In genomic region chr6:41936073-41936837, GRCh38 we compare ENCODE assay signal across 1 cellular context.
TF ChIP-seq lines count a peak whose summit lies in the region.

No MANE protein-coding gene starts in this region.

TF ChIP-seq in K562, 482 proteins besides CTCF, POLR2A, EP300 and RAD21 (continued from another document and continues in another):
- TF ChIP-seq JUN (IDR thresholded peaks at IDR 0.05; ENCODE audit: borderline replicate concordance, low read depth, low read length): no peak; the same call in 1 of the 2 replicates
- peak; percentile 89; the same call in 1 of the 2 replicates for TF ChIP-seq JUN (CRISPR knock-in tag; IDR thresholded peaks at IDR 0.05; ENCODE audit: borderline replicate concordance)
- no peak for TF ChIP-seq ZNF217 (CRISPR knock-in tag; IDR thresholded peaks at IDR 0.05)
- no peak for TF ChIP-seq TGIF2 (CRISPR knock-in tag; IDR thresholded peaks at IDR 0.05)
- no peak; the same call in 1 of the 2 replicates for TF ChIP-seq TCF7 (IDR thresholded peaks at IDR 0.05; ENCODE audit: borderline replicate concordance)
- no peak; a peak in 1 of 4 replicates for TF ChIP-seq NRF1 (conservative IDR thresholded peaks at IDR 0.05 in 1 of 2, IDR thresholded peaks at IDR 0.05 in 1 of 2)
- peak; percentile 17 to 67; a peak in 3 of 4 replicates for TF ChIP-seq MNT (conservative IDR thresholded peaks at IDR 0.05)
- peak; percentile 29; the same call in 1 of the 2 replicates for TF ChIP-seq OTX1 (CRISPR knock-in tag; IDR thresholded peaks at IDR 0.05)
- peak in 1 of 2 experiments; percentile 82; a peak in 1 of 4 replicates for TF ChIP-seq MLX (CRISPR knock-in tag; conservative IDR thresholded peaks at IDR 0.05)
- TF ChIP-seq ARID2 (IDR thresholded peaks at IDR 0.05): no peak
- peak; percentile 85 for TF ChIP-seq ZNF175 (CRISPR knock-in tag; IDR thresholded peaks at IDR 0.05; ENCODE audit: low read depth)
- TF ChIP-seq ZBTB7A (IDR thresholded peaks at IDR 0.05; ENCODE audit: borderline replicate concordance, control insufficient read depth, low read depth, low read length): peak; percentile 66; the same call in 1 of the 2 replicates
- TF ChIP-seq CREB3 (tag; conservative IDR thresholded peaks at IDR 0.05; ENCODE audit: low read depth): 0 out of 2 replicates have a peak, but pooled peaks have one; percentile 62
- TF ChIP-seq THAP12 (CRISPR knock-in tag; IDR thresholded peaks at IDR 0.05): no peak
- TF ChIP-seq CEBPB (tag; IDR thresholded peaks at IDR 0.05): peak; percentile 99
- no peak for TF ChIP-seq ARHGAP35 (IDR thresholded peaks at IDR 0.05; ENCODE audit: partially characterized antibody)
- TF ChIP-seq ZNF282 (CRISPR knock-in tag; IDR thresholded peaks at IDR 0.05): no peak
- no peak for TF ChIP-seq HMGXB4 (CRISPR knock-in tag; IDR thresholded peaks at IDR 0.05)
- TF ChIP-seq CBX8 (IDR thresholded peaks at IDR 0.05; ENCODE audit: borderline replicate concordance, extremely low read depth, low read depth, low read length, poor library complexity, severe bottlenecking): no peak
- no peak for TF ChIP-seq ZBTB11 (CRISPR knock-in tag; IDR thresholded peaks at IDR 0.05)
- no peak for TF ChIP-seq PKNOX1 (IDR thresholded peaks at IDR 0.05)
- TF ChIP-seq ZNF121 (CRISPR knock-in tag; conservative IDR thresholded peaks at IDR 0.05): no peak
- 0 out of 2 replicates have a peak, but pooled peaks have one; percentile 55 for TF ChIP-seq FOXP4 (CRISPR knock-in tag; IDR thresholded peaks at IDR 0.05; ENCODE audit: borderline replicate concordance)
- TF ChIP-seq PRPF4 (IDR thresholded peaks at IDR 0.05; ENCODE audit: insufficient read depth, low read depth, low read length, poor library complexity, severe bottlenecking): no peak
- TF ChIP-seq SLC30A9 (CRISPR knock-in tag; IDR thresholded peaks at IDR 0.05): no peak
- TF ChIP-seq SMAD2 (IDR thresholded peaks at IDR 0.05; ENCODE audit: low read depth, low read length): no peak
- TF ChIP-seq PRMT5 (CRISPR knock-in tag; IDR thresholded peaks at IDR 0.05): no peak
- no peak for TF ChIP-seq KLF6 (CRISPR knock-in tag; IDR thresholded peaks at IDR 0.05; ENCODE audit: borderline replicate concordance)
- TF ChIP-seq CSDE1 (IDR thresholded peaks at IDR 0.05): no peak
- no peak for TF ChIP-seq HNRNPK (IDR thresholded peaks at IDR 0.05; ENCODE audit: low read depth, low read length, poor library complexity, severe bottlenecking)
- no peak for TF ChIP-seq DIDO1 (tag; IDR thresholded peaks at IDR 0.05; ENCODE audit: low read depth)
- no peak for TF ChIP-seq MAFK (IDR thresholded peaks at IDR 0.05; ENCODE audit: low read length)
- TF ChIP-seq CEBPG (CRISPR knock-in tag; IDR thresholded peaks at IDR 0.05): peak; percentile 96
- TF ChIP-seq CEBPG (tag; conservative IDR thresholded peaks at IDR 0.05 in 1 of 2, IDR thresholded peaks at IDR 0.05 in 1 of 2): peak; percentile 91 to 96
- no peak for TF ChIP-seq ZNF253 (CRISPR knock-in tag; conservative IDR thresholded peaks at IDR 0.05)
- peak; percentile 82; the same call in 1 of the 2 replicates for TF ChIP-seq HDGF (IDR thresholded peaks at IDR 0.05)
- TF ChIP-seq POLR2B (IDR thresholded peaks at IDR 0.05; ENCODE audit: low read depth, partially characterized antibody): no peak
- no peak for TF ChIP-seq RERE (CRISPR knock-in tag; IDR thresholded peaks at IDR 0.05; ENCODE audit: borderline replicate concordance)
- TF ChIP-seq SP1 (CRISPR knock-in tag; IDR thresholded peaks at IDR 0.05): peak; percentile 62; the same call in 1 of the 2 replicates
- peak; percentile 81 for TF ChIP-seq BHLHE40 (IDR thresholded peaks at IDR 0.05; ENCODE audit: low read length)
- TF ChIP-seq STAT5B (CRISPR knock-in tag; IDR thresholded peaks at IDR 0.05): no peak
- TF ChIP-seq POLR3A (IDR thresholded peaks at IDR 0.05; ENCODE audit: borderline replicate concordance, extremely low read depth, insufficient read depth, insufficient read length): no peak
- TF ChIP-seq PTRF (tag; IDR thresholded peaks at IDR 0.05): no peak
- TF ChIP-seq EP400 (IDR thresholded peaks at IDR 0.05): peak; percentile 37; the same call in 1 of the 2 replicates
